ENCODE assay signal across 25 cellular contexts in genomic region chrX:350534-351321, GRCh38. TPM values are rescaled to one million over a fixed set of nuclear protein-coding genes. Genes with fewer than 3 reads are reported as not detected.
DNase-seq lines count a peak whose midpoint lies in the region; ATAC-seq and TF ChIP-seq lines count a peak whose summit lies in the region.
"Had no signal": no experiment of that assay in that cellular context is flagged by ENCODE, and none has a peak within 500 bp of the region (broad histone marks: within the 10 kb centered on the region; RNA-seq: fewer than 3 reads in every experiment).

No MANE protein-coding gene starts in this region.

- no peaks in the 10 kb centered on the region for H3K27me3 ChIP-seq in brain microvascular endothelial cell (replicated peaks)
- H3K27me3 ChIP-seq: dorsolateral prefrontal cortex, esophagus squamous epithelium, testis had no signal

- DNase-seq in NCI-H146 treated with DMSO at 0.1 percent for 48 hours (lab: John Stamatoyannopoulos, UW; ENCODE audit: unreplicated experiment) = peak; percentile 45
- peak; percentile 87 for DNase-seq in chondrocyte (ENCODE audit: low spot score)
- peak; percentile 73 for DNase-seq in left kidney (ENCODE audit: low read depth, low spot score)
- DNase-seq in putamen (ENCODE audit: low spot score) = peak; percentile 42
- no peak for DNase-seq in stimulated activated CD4-positive, alpha-beta T cell treated with anti-CD3 and anti-CD28 coated beads, Interleukin-12 subunit alpha, Interleukin-12 subunit beta, amount 100 ng/mL, for 4 hours
- no peak for DNase-seq in brain microvascular endothelial cell
- DNase-seq: activated CD4-positive, alpha-beta memory T cell treated with anti-CD3 and anti-CD28 coated beads for 36 hours; activated CD8-positive, alpha-beta memory T cell treated with anti-CD3 and anti-CD28 coated beads, Interleukin-2, amount 50 U/mL, for 48 hours; activated naive CD4-positive, alpha-beta T cell treated with Interleukin-2 at 50 U/mL for 16 hours; esophagus squamous epithelium; foreskin melanocyte; Kasumi-1; left colon; NCI-H1436; NCI-H446 treated with DMSO at 0.1 percent for 48 hours; NCI-H774; small intestine; stimulated activated CD4-positive, alpha-beta T cell treated with anti-CD3 and anti-CD28 coated beads, Interleukin-1b, Interleukin-23, amount 100 ng/mL, for 48 hours; stimulated activated naive CD4-positive, alpha-beta T cell treated with Interleukin-2 at 50 U/mL for 16 hours; testis had no signal

- H3K27me3 Mint-ChIP-seq in chondrocyte (ENCODE audit: low read depth) = no peaks in the 10 kb centered on the region
- H3K27me3 Mint-ChIP-seq: activated CD4-positive, alpha-beta memory T cell treated with anti-CD3 and anti-CD28 coated beads for 36 hours had no signal

- H3K4me1 Mint-ChIP-seq in chondrocyte (ENCODE audit: low read depth) = peaks cover 12% of the 10 kb centered on the region

- no peak overlapping the region for H3K4me3 ChIP-seq in brain microvascular endothelial cell (ENCODE audit: low read depth, low read length)
- H3K4me3 ChIP-seq: esophagus squamous epithelium, SK-N-MC, testis had no signal

- H3K4me3 Mint-ChIP-seq in chondrocyte (ENCODE audit: unreplicated experiment) = no peak overlapping the region
- H3K4me3 Mint-ChIP-seq: activated CD4-positive, alpha-beta memory T cell treated with anti-CD3 and anti-CD28 coated beads for 36 hours; activated T-helper 1 cell treated with anti-CD3 and anti-CD28 coated beads, Interleukin-12 subunit alpha, Interleukin-12 subunit beta, Interleukin-2, Interleukin-4 antibody, amounts not matched to agents 30 ng/mL and 10 ng/mL and 1 ng/mL, durations not matched to agents 14 hours and 24 hours and 36 hours had no signal

- no peak overlapping the region for H3K27ac ChIP-seq in brain microvascular endothelial cell
- H3K27ac ChIP-seq: dorsolateral prefrontal cortex, esophagus squamous epithelium, SK-N-MC, testis had no signal

- in situ Hi-C loops in brain microvascular endothelial cell (cut with HindIII; ENCODE audit: low pct_ligation_motif_present, low sequenced_read_pairs) = no loop called here

- ATAC-seq in HG02981 (IDR thresholded peaks at IDR 0.05; ENCODE audit: unreplicated experiment) (no peak), GM19023 (IDR thresholded peaks at IDR 0.05; ENCODE audit: unreplicated experiment) (no peak)
- ATAC-seq: left colon had no signal

- no peaks in the 10 kb centered on the region for H3K36me3 ChIP-seq in brain microvascular endothelial cell (replicated peaks)

- TF ChIP-seq CTCF in chondrocyte (IDR thresholded peaks at IDR 0.05) (no peak), brain microvascular endothelial cell (IDR thresholded peaks at IDR 0.05; ENCODE audit: low read depth, low read length, missing control alignments) (no peak)

- H3K27ac Mint-ChIP-seq in chondrocyte (ENCODE audit: unreplicated experiment) = no peak overlapping the region
- H3K27ac Mint-ChIP-seq: activated CD4-positive, alpha-beta memory T cell treated with anti-CD3 and anti-CD28 coated beads for 36 hours; activated T-helper 1 cell treated with anti-CD3 and anti-CD28 coated beads, Interleukin-12 subunit alpha, Interleukin-12 subunit beta, Interleukin-2, Interleukin-4 antibody, amounts not matched to agents 30 ng/mL and 10 ng/mL and 1 ng/mL, durations not matched to agents 14 hours and 24 hours and 36 hours had no signal

- H3K36me3 Mint-ChIP-seq in chondrocyte (ENCODE audit: low read depth) = peaks cover 5% of the 10 kb centered on the region

- H3K9me3 Mint-ChIP-seq in chondrocyte (ENCODE audit: low read depth) = no peaks in the 10 kb centered on the region
- H3K9me3 Mint-ChIP-seq: activated CD4-positive, alpha-beta memory T cell treated with anti-CD3 and anti-CD28 coated beads for 36 hours; activated T-helper 1 cell treated with anti-CD3 and anti-CD28 coated beads, Interleukin-12 subunit alpha, Interleukin-12 subunit beta, Interleukin-2, Interleukin-4 antibody, amounts not matched to agents 30 ng/mL and 10 ng/mL and 1 ng/mL, durations not matched to agents 14 hours and 24 hours and 36 hours had no signal

RNA-seq across cellular contexts. Expression of gene GTPBP6, which starts 32.1 kb away (rescaled TPM):
- total RNA-seq in chondrocyte = 37.6 to 42.2 TPM (median 42.0 TPM) in 3 replicates

RNA-seq across cellular contexts. Expression of gene PPP2R3B, which starts 36.0 kb away (rescaled TPM):
- 27.1 to 30.5 TPM (median 30.0 TPM) in 3 replicates for total RNA-seq in chondrocyte

Comparison
In these comparisons a context has a peak if more than half of its experiments do, and no peak if none do; other contexts are left out.
1. DNase-seq: peak in NCI-H146 treated with DMSO at 0.1 percent for 48 hours (single experiment), chondrocyte (single experiment), left kidney (single experiment) and putamen (single experiment); none in stimulated activated CD4-positive, alpha-beta T cell treated with anti-CD3 and anti-CD28 coated beads, Interleukin-12 subunit alpha, Interleukin-12 subunit beta, amount 100 ng/mL, for 4 hours (single experiment) and brain microvascular endothelial cell (single experiment).